18 cellular contexts compared by ENCODE assay signal in genomic region chr10:47374611-47375536, GRCh38. TPM values are rescaled to one million over a fixed set of nuclear protein-coding genes. Genes with fewer than 3 reads are reported as not detected.
A peak's percentile ranks its signal among the peaks of the same experiment; 100 is the strongest.
DNase-seq lines count a peak whose midpoint lies in the region; ATAC-seq lines count a peak whose summit lies in the region.
"Had no signal": no experiment of that assay in that cellular context is flagged by ENCODE, and none has a peak within 500 bp of the region (broad histone marks: within the 10 kb centered on the region; RNA-seq: fewer than 3 reads in every experiment).

No MANE protein-coding gene starts in this region.

- H3K4me1 ChIP-seq in mesenchymal stem cell (ENCODE audit: control insufficient read depth, insufficient read depth, low read depth, low read length), result peaks cover 6% of the 10 kb centered on the region
- H3K4me1 ChIP-seq: heart right ventricle, upper lobe of left lung had no signal

- H3K9me3 ChIP-seq in mesenchymal stem cell (ENCODE audit: control insufficient read depth, low read length), result no peaks in the 10 kb centered on the region
- H3K9me3 ChIP-seq: heart right ventricle, upper lobe of left lung had no signal

- peaks cover 8% of the 10 kb centered on the region for H3K4me1 Mint-ChIP-seq in activated CD8-positive, alpha-beta T cell treated with anti-CD3 and anti-CD28 coated beads, Interleukin-2, amount 10 ng/mL, durations not matched to agents 7 days and 5 days (ENCODE audit: low read depth)

- H3K27ac Mint-ChIP-seq in activated CD8-positive, alpha-beta T cell treated with anti-CD3 and anti-CD28 coated beads, Interleukin-2, amount 10 ng/mL, durations not matched to agents 7 days and 5 days, result no peak overlapping the region
- H3K27ac Mint-ChIP-seq: activated CD4-positive, alpha-beta T cell treated with anti-CD3 and anti-CD28 coated beads, Interleukin-2, amount 10 ng/mL, durations not matched to agents 7 days and 5 days had no signal

- no peak overlapping the region for H4K8ac ChIP-seq in mesenchymal stem cell (ENCODE audit: low read length)

- H2BK12ac ChIP-seq in mesenchymal stem cell (ENCODE audit: low read length in 2 of 2), result no peak overlapping the region

- POLR2A ChIA-PET in activated CD8-positive, alpha-beta T cell treated with anti-CD3 and anti-CD28 coated beads, Interleukin-2, amount 10 ng/mL, durations not matched to agents 7 days and 5 days (lab: Charles Lee), result no interaction called here

- no peaks in the 10 kb centered on the region for H3K36me3 Mint-ChIP-seq in activated CD8-positive, alpha-beta T cell treated with anti-CD3 and anti-CD28 coated beads, Interleukin-2, amount 10 ng/mL, durations not matched to agents 7 days and 5 days (ENCODE audit: low read depth)
- H3K36me3 Mint-ChIP-seq: brain had no signal

- CTCF ChIA-PET in activated CD8-positive, alpha-beta T cell treated with anti-CD3 and anti-CD28 coated beads, Interleukin-2, amount 10 ng/mL, durations not matched to agents 7 days and 5 days (lab: Charles Lee), result no interaction called here

- no peak overlapping the region for H2AFZ ChIP-seq in mesenchymal stem cell (ENCODE audit: low read depth, low read length)

- no peaks in the 10 kb centered on the region for H3K9me3 Mint-ChIP-seq in activated CD8-positive, alpha-beta T cell treated with anti-CD3 and anti-CD28 coated beads, Interleukin-2, amount 10 ng/mL, durations not matched to agents 7 days and 5 days (ENCODE audit: insufficient read depth)
- H3K9me3 Mint-ChIP-seq: activated CD4-positive, alpha-beta T cell treated with anti-CD3 and anti-CD28 coated beads, Interleukin-2, amount 10 ng/mL, durations not matched to agents 7 days and 5 days had no signal

- H2BK15ac ChIP-seq in mesenchymal stem cell (ENCODE audit: low read depth, poor library complexity, severe bottlenecking), result no peak overlapping the region

- no peak overlapping the region for H4K91ac ChIP-seq in mesenchymal stem cell (ENCODE audit: low read length)

- H3K4me3 Mint-ChIP-seq in activated CD8-positive, alpha-beta T cell treated with anti-CD3 and anti-CD28 coated beads, Interleukin-2, amount 10 ng/mL, durations not matched to agents 7 days and 5 days, result no peak overlapping the region
- H3K4me3 Mint-ChIP-seq: activated CD4-positive, alpha-beta T cell treated with anti-CD3 and anti-CD28 coated beads, Interleukin-2, amount 10 ng/mL, durations not matched to agents 7 days and 5 days; brain had no signal

- no peak overlapping the region for H3K14ac ChIP-seq in mesenchymal stem cell (ENCODE audit: low read length in 2 of 2)

- peak; percentile 33 for DNase-seq in activated effector memory CD4-positive, alpha-beta T cell treated with anti-CD3 and anti-CD28 coated beads, Interleukin-2, amount 50 U/mL, for 16 hours
- DNase-seq in activated effector memory CD4-positive, alpha-beta T cell treated with Interleukin-2 at 50 U/mL for 16 hours, result no peak
- DNase-seq in dedifferentiated amniotic fluid mesenchymal stem cell (ENCODE audit: extremely low spot score), result peak; percentile 78
- no peak for DNase-seq in mesenchymal stem cell
- DNase-seq in NCI-H510A (lab: John Stamatoyannopoulos, UW), result no peak
- no peak for DNase-seq in activated CD8-positive, alpha-beta T cell treated with anti-CD3 and anti-CD28 coated beads, Interleukin-2, amount 10 ng/mL, durations not matched to agents 7 days and 5 days
- DNase-seq: activated CD4-positive, alpha-beta T cell treated with anti-CD3 and anti-CD28 coated beads, Interleukin-2, amount 10 ng/mL, durations not matched to agents 7 days and 5 days; heart right ventricle; MV-4-11; NCI-H2171; SHP77; T-helper 9 cell; upper lobe of left lung had no signal

- H3K27me3 ChIP-seq in mesenchymal stem cell (ENCODE audit: control insufficient read depth in 1 of 2, insufficient read depth in 1 of 2, low read length in 2 of 2), result peaks cover 0 to 65% of the 10 kb centered on the region in 2 experiments
- H3K27me3 ChIP-seq: upper lobe of left lung had no signal

- H2BK5ac ChIP-seq in mesenchymal stem cell (ENCODE audit: low read depth, low read length, poor library complexity, severe bottlenecking), result no peak overlapping the region

- peaks cover 19% of the 10 kb centered on the region for H3K27me3 Mint-ChIP-seq in activated CD8-positive, alpha-beta T cell treated with anti-CD3 and anti-CD28 coated beads, Interleukin-2, amount 10 ng/mL, durations not matched to agents 7 days and 5 days (ENCODE audit: low read depth)

- peak overlapping the region; percentile 6 for H3K9ac ChIP-seq in mesenchymal stem cell (ENCODE audit: low read length)

- whole genome bisulfite sequencing in mesenchymal stem cell, result 92% methylated on average over 12 of the region's 12 CpGs

- no peak overlapping the region for H3K4me3 ChIP-seq in mesenchymal stem cell (ENCODE audit: insufficient read depth in 1 of 2, low read depth in 1 of 2, low read length in 2 of 2)
- H3K4me3 ChIP-seq: heart right ventricle, upper lobe of left lung had no signal

- no peak overlapping the region for H3K4ac ChIP-seq in mesenchymal stem cell (ENCODE audit: low read depth in 1 of 2, low read length in 2 of 2)

- no peaks in the 10 kb centered on the region for H3K36me3 ChIP-seq in mesenchymal stem cell (ENCODE audit: control insufficient read depth in 1 of 2, insufficient read depth in 2 of 2, low read depth in 1 of 2, low read length in 2 of 2)
- H3K36me3 ChIP-seq: heart right ventricle, upper lobe of left lung had no signal

- peak overlapping the region in 1 of 2 experiments; percentile 22 for H3K23ac ChIP-seq in mesenchymal stem cell (ENCODE audit: low read length in 2 of 2)

- no peak overlapping the region for H3K4me2 ChIP-seq in mesenchymal stem cell (ENCODE audit: low read length, poor library complexity, severe bottlenecking)

- H2BK120ac ChIP-seq in mesenchymal stem cell (ENCODE audit: low read depth, low read length), result no peak overlapping the region

- H3K18ac ChIP-seq in mesenchymal stem cell (ENCODE audit: low read depth in 1 of 2, low read length in 2 of 2), result no peak overlapping the region

- no peaks in the 10 kb centered on the region for H3K79me1 ChIP-seq in mesenchymal stem cell (replicated peaks; ENCODE audit: low read length, poor library complexity, severe bottlenecking)

- H3K27ac ChIP-seq in mesenchymal stem cell (ENCODE audit: low read length, poor library complexity, severe bottlenecking), result no peak overlapping the region
- H3K27ac ChIP-seq: heart right ventricle, upper lobe of left lung had no signal

- ATAC-seq in HG02571 (IDR thresholded peaks at IDR 0.05; ENCODE audit: unreplicated experiment) (no peak), HG02678 (IDR thresholded peaks at IDR 0.05; ENCODE audit: unreplicated experiment) (no peak)
- no peak for ATAC-seq in activated CD8-positive, alpha-beta T cell treated with anti-CD3 and anti-CD28 coated beads, Interleukin-2, amount 10 ng/mL, durations not matched to agents 7 days and 5 days
- ATAC-seq: HepG2 had no signal

- H2AK5ac ChIP-seq in mesenchymal stem cell (ENCODE audit: low read length, severe bottlenecking), result no peak overlapping the region

RNA-seq across cellular contexts. Expression of gene ZNF488, which starts 9.2 kb away (rescaled TPM):
- 0.17 TPM for polyA plus RNA-seq in mesenchymal stem cell (2013, experiment 1 of 2)
- 0.16 TPM for polyA plus RNA-seq in mesenchymal stem cell (2013, experiment 2 of 2)
- not detected for total RNA-seq in activated CD8-positive, alpha-beta T cell treated with anti-CD3 and anti-CD28 coated beads, Interleukin-2, amount 10 ng/mL, durations not matched to agents 7 days and 5 days

RNA-seq across cellular contexts. Expression of gene RBP3, which starts 26.7 kb away (rescaled TPM):
- 0.01 TPM for polyA plus RNA-seq in mesenchymal stem cell (2013, experiment 1 of 2)
- 0.01 TPM for polyA plus RNA-seq in mesenchymal stem cell (2013, experiment 2 of 2)
- total RNA-seq in activated CD8-positive, alpha-beta T cell treated with anti-CD3 and anti-CD28 coated beads, Interleukin-2, amount 10 ng/mL, durations not matched to agents 7 days and 5 days, result not detected
- total RNA-seq: activated CD4-positive, alpha-beta T cell treated with anti-CD3 and anti-CD28 coated beads, Interleukin-2, amount 10 ng/mL, durations not matched to agents 7 days and 5 days; H1; heart right ventricle; HepG2; upper lobe of left lung had no signal
- polyA plus RNA-seq: H1, heart right ventricle, HepG2 had no signal

RNA-seq across cellular contexts. Expression of gene GDF2, which starts 52.6 kb away (rescaled TPM):
- not detected for polyA plus RNA-seq in mesenchymal stem cell (2013, experiment 1 of 2)
- not detected for polyA plus RNA-seq in mesenchymal stem cell (2013, experiment 2 of 2)
- total RNA-seq in activated CD8-positive, alpha-beta T cell treated with anti-CD3 and anti-CD28 coated beads, Interleukin-2, amount 10 ng/mL, durations not matched to agents 7 days and 5 days, result not detected
- total RNA-seq: activated CD4-positive, alpha-beta T cell treated with anti-CD3 and anti-CD28 coated beads, Interleukin-2, amount 10 ng/mL, durations not matched to agents 7 days and 5 days; H1; heart right ventricle; HepG2; upper lobe of left lung had no signal
- polyA plus RNA-seq: H1, heart right ventricle, HepG2 had no signal

Comparison
In these comparisons a context has a peak if more than half of its experiments do, and no peak if none do; other contexts are left out.
1. DNase-seq: peak in activated effector memory CD4-positive, alpha-beta T cell treated with anti-CD3 and anti-CD28 coated beads, Interleukin-2, amount 50 U/mL, for 16 hours (single experiment) and dedifferentiated amniotic fluid mesenchymal stem cell (single experiment); none in activated effector memory CD4-positive, alpha-beta T cell treated with Interleukin-2 at 50 U/mL for 16 hours (single experiment), mesenchymal stem cell (single experiment), NCI-H510A (single experiment) and activated CD8-positive, alpha-beta T cell treated with anti-CD3 and anti-CD28 coated beads, Interleukin-2, amount 10 ng/mL, durations not matched to agents 7 days and 5 days (single experiment).